ENCODE assay signal across 8 cellular contexts in the genomic region with DNA sequence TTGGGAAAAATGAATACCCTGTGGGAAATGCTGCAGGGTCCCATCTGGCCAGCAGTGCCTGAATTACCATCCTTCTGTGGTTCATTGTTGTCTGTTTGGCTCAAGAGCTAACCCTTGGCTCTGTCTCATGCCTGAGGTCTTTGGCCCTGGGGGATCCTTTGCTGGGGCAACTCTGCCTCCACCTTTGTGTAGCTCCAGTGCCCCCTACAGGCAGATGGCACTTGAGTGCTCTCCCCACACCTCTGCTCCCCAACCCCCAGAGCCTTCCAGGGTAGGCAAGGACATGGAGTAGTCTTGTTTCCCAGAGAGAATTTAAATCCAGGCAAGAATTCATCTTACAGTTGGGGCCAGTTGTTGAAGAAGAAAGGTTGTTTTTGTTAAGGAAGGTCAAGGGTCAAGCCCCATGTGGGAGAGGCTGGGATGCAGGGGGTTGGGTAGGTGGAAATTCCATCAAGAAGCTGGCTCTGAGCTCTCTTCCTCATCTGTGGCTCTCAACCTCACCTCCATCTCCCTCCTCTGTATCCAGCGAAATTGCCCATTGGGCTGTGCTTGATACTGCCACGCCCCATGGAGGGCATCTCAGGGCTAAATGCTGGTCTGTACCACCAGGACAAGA. TPM values are rescaled to one million over a fixed set of nuclear protein-coding genes. Genes with fewer than 3 reads are reported as not detected.
DNase-seq lines count a peak whose midpoint lies in the region; ATAC-seq, FAIRE-seq and TF ChIP-seq lines count a peak whose summit lies in the region.

No MANE protein-coding gene starts in this region.

- H3K4ac ChIP-seq in H1 (replicated peaks; ENCODE audit: insufficient read length, low read depth, low read length): peak overlapping the region; percentile 2

- H4K8ac ChIP-seq in H1 (ENCODE audit: extremely low read depth, insufficient read depth, low read length): no peak overlapping the region

- TF ChIP-seq POLR2A in H1 (IDR thresholded peaks at IDR 0.05; ENCODE audit: control extremely low read depth in 1 of 2, low read depth in 2 of 2, low read length in 2 of 2) (no peak), transverse colon (IDR thresholded peaks at IDR 0.05) (no peak)

- H3K79me1 ChIP-seq in H1 (ENCODE audit: low read depth, low read length): no peaks in the 10 kb centered on the region

- intact Hi-C loops in activated CD4-positive, alpha-beta T cell treated with anti-CD3 and anti-CD28 coated beads, Interleukin-2, amount 10 ng/mL, durations not matched to agents 24 days and 14 days (cut with micrococcal nuclease): loop anchor here (1.0 to 10.0 kb wide), 3 partner anchors 46 to 120 kb away; a partner anchor contains a TSS
- intact Hi-C loops in transverse colon (cut with DNase I; ENCODE audit: low total_unique reads): loop anchor here (5.0 kb wide), 1 partner anchor 336 kb away; no protein-coding TSS in a partner anchor

- peaks cover 4% of the 10 kb centered on the region for H3K36me3 Mint-ChIP-seq in activated CD4-positive, alpha-beta T cell treated with anti-CD3 and anti-CD28 coated beads, Interleukin-2, amount 10 ng/mL, durations not matched to agents 24 days and 14 days (ENCODE audit: low read depth)
- H3K36me3 Mint-ChIP-seq in neural progenitor cell: no peaks in the 10 kb centered on the region

- H3K9me3 Mint-ChIP-seq in activated CD4-positive, alpha-beta T cell treated with anti-CD3 and anti-CD28 coated beads, Interleukin-2, amount 10 ng/mL, durations not matched to agents 24 days and 14 days: no peaks in the 10 kb centered on the region
- peaks cover 2% of the 10 kb centered on the region for H3K9me3 Mint-ChIP-seq in neural progenitor cell

- no peaks in the 10 kb centered on the region for H3F3A ChIP-seq in neural progenitor cell (ENCODE audit: low read depth)

- no peak overlapping the region for H3K4me3 ChIP-seq in H1 (ENCODE audit: extremely low read depth in 1 of 4, insufficient read depth in 2 of 4, low read depth in 3 of 4, low read length in 4 of 4)
- no peak overlapping the region for H3K4me3 ChIP-seq in neural progenitor cell
- H3K4me3 ChIP-seq in transverse colon: no peak overlapping the region

- in situ Hi-C loops in transverse colon (cut with MboI; ENCODE audit: low pct_ligation_motif_present in 1 of 4, low pct_unique_long_range_greater_than_20kb in 1 of 4, low sequenced_read_pairs in 3 of 4): loop anchor here in 3 of 4 donors (5.0 to 25.0 kb wide), 2 partner anchors 116 to 721 kb away; no protein-coding TSS in a partner anchor

- TF ChIP-seq EP300 in H1 (IDR thresholded peaks at IDR 0.05; ENCODE audit: borderline replicate concordance in 1 of 2, low read depth in 2 of 2, low read length in 2 of 2) (no peak), transverse colon (IDR thresholded peaks at IDR 0.05; ENCODE audit: low read depth) (no peak)

- H3K36me3 ChIP-seq in H1 (ENCODE audit: control insufficient read depth in 2 of 4, insufficient read depth in 4 of 4, low read length in 3 of 4): no peaks in the 10 kb centered on the region
- no peaks in the 10 kb centered on the region for H3K36me3 ChIP-seq in neural progenitor cell
- no peaks in the 10 kb centered on the region for H3K36me3 ChIP-seq in transverse colon

- POLR2A ChIA-PET in H1 (lab: Charles Lee; ENCODE audit: partially characterized antibody): interaction anchor here (0.5 to 1.3 kb wide), 2 partner anchors 176 to 506 kb away, joined by 4 to 7 read pairs; a partner anchor contains a TSS

- DNase-seq in NCI-H187 (lab: John Stamatoyannopoulos, UW): peak; percentile 65 to 87
- DNase-seq in NCI-H187 treated with DMSO at 0.1 percent for 48 hours (lab: John Stamatoyannopoulos, UW): no peak
- peak; percentile 22 for DNase-seq in M059J (ENCODE audit: low read depth)
- DNase-seq in activated CD4-positive, alpha-beta T cell treated with anti-CD3 and anti-CD28 coated beads, Interleukin-2, amount 10 ng/mL, durations not matched to agents 24 days and 14 days: peak; percentile 93
- peak; percentile 54 to 80 for DNase-seq in H1 (ENCODE audit: low read depth in 1 of 2, low spot score in 2 of 2)
- peak; percentile 88 for DNase-seq in neural progenitor cell (ENCODE audit: low spot score)
- DNase-seq in transverse colon: peak; percentile 81

- H3K27me3 ChIP-seq in H1 (replicated peaks in 1 of 4; ENCODE audit: control insufficient read depth in 3 of 4, extremely low read depth in 1 of 4, insufficient read depth in 3 of 4, low read length in 3 of 4): peaks cover 0 to 10% (median 1%) of the 10 kb centered on the region in 4 experiments; a peak in 2 of 7 replicates
- H3K27me3 ChIP-seq in neural progenitor cell: no peaks in the 10 kb centered on the region
- no peaks in the 10 kb centered on the region for H3K27me3 ChIP-seq in transverse colon

- no peak overlapping the region for H3K4me2 ChIP-seq in H1 (ENCODE audit: insufficient read depth in 1 of 2, low read depth in 2 of 2, low read length in 2 of 2)
- peak overlapping the region; percentile 2 for H3K4me2 ChIP-seq in neural progenitor cell

- H3K9ac ChIP-seq in H1 (replicated peaks in 1 of 4; ENCODE audit: extremely low read depth in 1 of 4, low read depth in 3 of 4, low read length in 3 of 4) (no peak overlapping the region), neural progenitor cell (no peak overlapping the region)

- H2BK120ac ChIP-seq in H1 (replicated peaks; ENCODE audit: low read depth, low read length): no peak overlapping the region

- H3K27ac Mint-ChIP-seq in activated CD4-positive, alpha-beta T cell treated with anti-CD3 and anti-CD28 coated beads, Interleukin-2, amount 10 ng/mL, durations not matched to agents 24 days and 14 days: no peak overlapping the region
- H3K27ac Mint-ChIP-seq in neural progenitor cell: no peak overlapping the region

- H2BK12ac ChIP-seq in H1 (ENCODE audit: low read depth, low read length): no peak overlapping the region

- no peak overlapping the region for H4K5ac ChIP-seq in H1 (ENCODE audit: insufficient read length, low read depth, low read length)

- H3K9me3 ChIP-seq in H1 (ENCODE audit: insufficient read depth in 2 of 2, low read depth in 1 of 2, low read length in 1 of 2): no peaks in the 10 kb centered on the region
- H3K9me3 ChIP-seq in neural progenitor cell (ENCODE audit: low read depth): no peaks in the 10 kb centered on the region
- H3K9me3 ChIP-seq in transverse colon: no peaks in the 10 kb centered on the region

- peak; percentile 94 to 96 for TF ChIP-seq RAD21 in H1 (IDR thresholded peaks at IDR 0.05 in 1 of 2, conservative IDR thresholded peaks at IDR 0.05 in 1 of 2; ENCODE audit: low read depth in 2 of 2, low read length in 2 of 2)

- peak; percentile 85 to 92 (median 88) for TF ChIP-seq CTCF in H1 (IDR thresholded peaks at IDR 0.05; ENCODE audit: control extremely low read depth in 1 of 3, insufficient read depth in 1 of 3, low read depth in 1 of 3, low read length in 3 of 3)
- TF ChIP-seq CTCF in neural progenitor cell (IDR thresholded peaks at IDR 0.05): peak; percentile 74
- TF ChIP-seq CTCF in transverse colon (IDR thresholded peaks at IDR 0.05): peak; percentile 54 to 80 (median 65)

- H3K4me1 Mint-ChIP-seq in activated CD4-positive, alpha-beta T cell treated with anti-CD3 and anti-CD28 coated beads, Interleukin-2, amount 10 ng/mL, durations not matched to agents 24 days and 14 days: peaks cover 4% of the 10 kb centered on the region
- peaks cover 30% of the 10 kb centered on the region for H3K4me1 Mint-ChIP-seq in neural progenitor cell

- no peaks in the 10 kb centered on the region for H3K27me3 Mint-ChIP-seq in activated CD4-positive, alpha-beta T cell treated with anti-CD3 and anti-CD28 coated beads, Interleukin-2, amount 10 ng/mL, durations not matched to agents 24 days and 14 days
- peaks cover 3% of the 10 kb centered on the region for H3K27me3 Mint-ChIP-seq in neural progenitor cell (ENCODE audit: insufficient read depth, low read depth)

- no peak overlapping the region for H3K18ac ChIP-seq in H1 (ENCODE audit: extremely low read depth, low read length)

- no peak overlapping the region for H3K27ac ChIP-seq in H1 (ENCODE audit: low read depth, low read length)
- no peak overlapping the region for H3K27ac ChIP-seq in neural progenitor cell
- no peak overlapping the region for H3K27ac ChIP-seq in transverse colon

- H2BK15ac ChIP-seq in H1 (ENCODE audit: low read length): no peak overlapping the region

- H4K20me1 ChIP-seq in H1 (replicated peaks in 1 of 2; ENCODE audit: control insufficient read depth in 1 of 2, insufficient read depth in 2 of 2, low read length in 2 of 2) (no peaks in the 10 kb centered on the region), neural progenitor cell (ENCODE audit: low read depth) (no peaks in the 10 kb centered on the region)

- peak overlapping the region; percentile 56; the same call in 1 of the 2 replicates for H2AFZ ChIP-seq in H1 (ENCODE audit: low read length)
- no peak overlapping the region for H2AFZ ChIP-seq in neural progenitor cell (replicated peaks)

- no peak overlapping the region for H3K4me3 Mint-ChIP-seq in activated CD4-positive, alpha-beta T cell treated with anti-CD3 and anti-CD28 coated beads, Interleukin-2, amount 10 ng/mL, durations not matched to agents 24 days and 14 days
- no peak overlapping the region for H3K4me3 Mint-ChIP-seq in neural progenitor cell

- H3K4me1 ChIP-seq in H1 (replicated peaks in 1 of 4; ENCODE audit: control insufficient read depth in 3 of 4, insufficient read depth in 4 of 4, low read length in 3 of 4) (peaks cover 2 to 9% (median 4%) of the 10 kb centered on the region in 4 experiments; a peak in 5 of 7 replicates), neural progenitor cell (peaks cover 13% of the 10 kb centered on the region), transverse colon (no peaks in the 10 kb centered on the region)

- H2BK5ac ChIP-seq in H1 (ENCODE audit: low read depth, low read length): no peak overlapping the region

- H3K14ac ChIP-seq in H1 (ENCODE audit: insufficient read length): no peak overlapping the region

- ATAC-seq in GM21367 (IDR thresholded peaks at IDR 0.05; ENCODE audit: unreplicated experiment): no peak

- H3K79me2 ChIP-seq in H1 (ENCODE audit: control insufficient read depth in 1 of 2, insufficient read depth in 2 of 2, low read length in 2 of 2) (no peaks in the 10 kb centered on the region), neural progenitor cell (ENCODE audit: low read depth) (no peaks in the 10 kb centered on the region)

- no peak overlapping the region for H4K91ac ChIP-seq in H1 (replicated peaks; ENCODE audit: insufficient read length, low read length)

- no peak overlapping the region for H3K23ac ChIP-seq in H1 (ENCODE audit: insufficient read length)

- H2BK20ac ChIP-seq in H1 (ENCODE audit: low read length): no peak overlapping the region

- H3K23me2 ChIP-seq in H1 (ENCODE audit: low read depth, low read length): no peaks in the 10 kb centered on the region

- H3K56ac ChIP-seq in H1 (replicated peaks; ENCODE audit: insufficient read length, low read depth, low read length): no peak overlapping the region

- no peak overlapping the region for H2AK5ac ChIP-seq in H1 (ENCODE audit: low read depth, low read length)

- 65% methylated on average over 2 of the region's 2 CpGs; no CpG with 5 or more reads in 1 of the 2 experiments for WGBS in H1 (ENCODE audit: extremely low coverage in 1 of 2, insufficient coverage in 1 of 2, insufficient read length in 1 of 2, insufficient replicate concordance in 2 of 2, low coverage in 1 of 2, low lambda C conversion rate in 2 of 2, missing lambda C conversion rate in 1 of 2), 2 experiments
- 64 to 100% methylated on average over 1 to 2 of the region's 2 CpGs for WGBS in transverse colon (ENCODE audit: low coverage in 1 of 2), 2 donors

- FAIRE-seq in H1 (lab: Jason Lieb, UNC): peak; percentile 91

- CTCF ChIA-PET in H1 (lab: Charles Lee; ENCODE audit: partially characterized antibody): interaction anchor here (0.5 to 4.5 kb wide), 81 partner anchors 8 to 352 kb away, joined by 3 to 53 read pairs (median 4); a partner anchor contains a TSS

RNA-seq across cellular contexts. Expression of a gene that starts 44.2 kb away (rescaled TPM):
- total RNA-seq in M059J (2014; rRNA removed; shearing (Covaris generic)): not detected in 2 replicates
- 3.1 and 3.4 TPM in 2 replicates for total RNA-seq in activated CD4-positive, alpha-beta T cell treated with anti-CD3 and anti-CD28 coated beads, Interleukin-2, amount 10 ng/mL, durations not matched to agents 24 days and 14 days
- total RNA-seq in H1 (2021; fragmentation: NEBNext Ultra II Directional; extraction: Animal tissue kit (Norgen Biotek cat#: 25700)): not detected in 2 replicates
- polyA plus RNA-seq in H1 (2011; rRNA removed): under 0.01 TPM in 1 of 2 replicates, not detected in the other
- polyA plus RNA-seq in H1 (2011; cell fraction: cytosol; rRNA removed): not detected
- not detected for polyA plus RNA-seq in H1 (2011; cell fraction: nucleus; rRNA removed)
- polyA plus RNA-seq in H1 (2012, experiment 1 of 2): not detected in 4 replicates
- not detected for polyA plus RNA-seq in H1 (2012, experiment 2 of 2)
- under 0.01 TPM for polyA plus RNA-seq in H1 (2013, experiment 1 of 2)
- under 0.01 TPM for polyA plus RNA-seq in H1 (2013, experiment 2 of 2)
- polyA minus RNA-seq in H1 (2011; rRNA and poly(A)+ RNA removed): not detected in 2 replicates
- polyA minus RNA-seq in H1 (2011; cell fraction: cytosol; rRNA and poly(A)+ RNA removed): not detected
- not detected for polyA minus RNA-seq in H1 (2011; cell fraction: nucleus; rRNA and poly(A)+ RNA removed)
- not detected in 2 replicates for total RNA-seq in neural progenitor cell (ENCODE audit: low replicate concordance)
- total RNA-seq in transverse colon: 1 to 10 TPM in 2 of 4 donors, under 1 TPM in 2; 0.20 to 3.8 (median 2.3) TPM
